Comparison of ENCODE assay signal across 4 cellular contexts in the genomic region with DNA sequence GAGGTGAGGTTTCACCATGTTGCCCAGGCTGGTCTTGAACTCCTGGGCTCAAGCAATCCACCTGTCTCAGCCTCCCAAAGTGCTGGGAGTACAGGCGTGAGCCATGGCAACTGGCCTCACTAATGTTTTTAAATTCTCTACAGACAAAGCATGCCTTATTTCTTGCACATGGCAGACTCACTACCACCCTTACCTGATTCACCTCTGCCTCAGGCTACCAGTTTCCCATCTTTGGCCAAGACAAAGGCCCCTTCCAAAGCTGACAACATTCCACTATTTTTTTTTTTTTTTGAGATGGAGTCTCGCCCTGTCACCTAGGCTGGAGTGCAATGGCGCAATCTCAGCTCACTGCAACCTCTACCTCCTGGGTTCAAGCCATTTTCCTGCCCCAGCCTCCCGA. TPM values are rescaled to one million over a fixed set of nuclear protein-coding genes. Genes with fewer than 3 reads are reported as not detected.
DNase-seq lines count a peak whose midpoint lies in the region; ATAC-seq, FAIRE-seq and TF ChIP-seq lines count a peak whose summit lies in the region.
"Not testable (repeated sequence)": the region's sequence is repeated elsewhere in the genome, so short reads cannot be mapped to it uniquely, and the experiment has no call there.

No MANE protein-coding gene starts in this region.

- ATAC-seq in foreskin keratinocyte, result peak; percentile 34

- not testable (repeated sequence) for H3K4me1 Mint-ChIP-seq in MCF 10A (ENCODE audit: insufficient read depth, unreplicated experiment)

- not testable (repeated sequence) for TF ChIP-seq CTCF in MCF 10A (IDR thresholded peaks at IDR 0.05; ENCODE audit: unreplicated experiment); bronchial epithelial cell (IDR thresholded peaks at IDR 0.05; ENCODE audit: insufficient read depth, low read length, severe bottlenecking); foreskin keratinocyte (conservative IDR thresholded peaks at IDR 0.05); kidney (IDR thresholded peaks at IDR 0.05; ENCODE audit: borderline replicate concordance, extremely low read depth, insufficient read depth)

- H3K27me3 ChIP-seq in bronchial epithelial cell (ENCODE audit: control insufficient read depth, insufficient read depth, low read length); foreskin keratinocyte: not testable (repeated sequence)

- not testable (repeated sequence) for BruUV-seq in MCF 10A (replicated peaks; lab: Mats Ljungman, UMichigan)

- not testable (repeated sequence) for H3K27ac ChIP-seq in foreskin keratinocyte; kidney (ENCODE audit: low read depth in 2 of 2, low read length in 2 of 2)

- H3K4me3 ChIP-seq in bronchial epithelial cell (ENCODE audit: low read depth, low read length); kidney (ENCODE audit: low read length in 2 of 2): not testable (repeated sequence)

- intact Hi-C loops in MCF 10A (cut with micrococcal nuclease); kidney (cut with DNase I): not testable (repeated sequence)

- not testable (repeated sequence) for FAIRE-seq in bronchial epithelial cell (lab: Jason Lieb, UNC); kidney (lab: Jason Lieb, UNC)

- POLR2A ChIA-PET in MCF 10A (lab: Yijun Ruan, JAX), result interaction anchor here (0.6 to 2.8 kb wide), 5 partner anchors 12 to 145 kb away, joined by 3 to 14 read pairs (median 5); no protein-coding TSS in a partner anchor

- not testable (repeated sequence) for H3K9ac ChIP-seq in kidney (ENCODE audit: low read length in 2 of 2)

- not testable (repeated sequence) for H3K36me3 Mint-ChIP-seq in MCF 10A (ENCODE audit: insufficient read depth, unreplicated experiment)

- H3K4me1 ChIP-seq in foreskin keratinocyte; kidney (ENCODE audit: control insufficient read depth in 1 of 2, insufficient read depth in 1 of 2, low read depth in 1 of 2, low read length in 2 of 2): not testable (repeated sequence)

- not testable (repeated sequence) for H3K9me3 ChIP-seq in kidney (ENCODE audit: control insufficient read depth in 1 of 2, low read length in 2 of 2)

- H3K4me3 Mint-ChIP-seq in MCF 10A (ENCODE audit: unreplicated experiment), result not testable (repeated sequence)

- DNase-seq in MCF 10A (ENCODE audit: unreplicated experiment) (peak; percentile 35), bronchial epithelial cell (ENCODE audit: low read depth) (peak; percentile 40), foreskin keratinocyte (peak in 1 of 2 donors; percentile 81), kidney (peak; percentile 4)

- H3K27ac Mint-ChIP-seq in MCF 10A (ENCODE audit: low read depth, unreplicated experiment), result not testable (repeated sequence)

- CTCF ChIA-PET in MCF 10A (lab: Yijun Ruan, JAX), result interaction anchor here (1.7 kb wide), 1 partner anchor 14 kb away, joined by 10 read pairs; a partner anchor contains a TSS

- H3K36me3 ChIP-seq in bronchial epithelial cell (ENCODE audit: control insufficient read depth, insufficient read depth, low read length); kidney (ENCODE audit: control insufficient read depth in 1 of 2, insufficient read depth in 2 of 2, low read length in 2 of 2): not testable (repeated sequence)

- not testable (repeated sequence) for H3K9me3 Mint-ChIP-seq in MCF 10A (ENCODE audit: unreplicated experiment)

- not testable (repeated sequence) for H3K27me3 Mint-ChIP-seq in MCF 10A (ENCODE audit: insufficient read depth, unreplicated experiment)

RNA-seq across cellular contexts. Expression of a gene that starts 13.7 kb away (rescaled TPM):
- total RNA-seq in MCF 10A (2022) (43.9 and 50.9 TPM in 2 replicates), bronchial epithelial cell (35.5 and 61.3 TPM in 2 replicates), foreskin keratinocyte (86.4 and 91.6 TPM in 2 replicates), kidney (58.1 TPM)
- polyA plus RNA-seq in foreskin keratinocyte (57.7 and 65.0 TPM in 2 replicates), kidney (ENCODE audit: insufficient read depth, low read depth, low replicate concordance) (39.5 TPM)

RNA-seq across cellular contexts. Expression of a gene that starts 43.6 kb away (rescaled TPM):
- total RNA-seq in MCF 10A (2022) (302 and 364 TPM in 2 replicates), bronchial epithelial cell (87.9 and 283 TPM in 2 replicates), foreskin keratinocyte (403 and 474 TPM in 2 replicates), kidney (362 TPM)
- polyA plus RNA-seq in foreskin keratinocyte (515 and 649 TPM in 2 replicates), kidney (ENCODE audit: insufficient read depth, low read depth, low replicate concordance) (413 TPM)
